In the genomic region with DNA sequence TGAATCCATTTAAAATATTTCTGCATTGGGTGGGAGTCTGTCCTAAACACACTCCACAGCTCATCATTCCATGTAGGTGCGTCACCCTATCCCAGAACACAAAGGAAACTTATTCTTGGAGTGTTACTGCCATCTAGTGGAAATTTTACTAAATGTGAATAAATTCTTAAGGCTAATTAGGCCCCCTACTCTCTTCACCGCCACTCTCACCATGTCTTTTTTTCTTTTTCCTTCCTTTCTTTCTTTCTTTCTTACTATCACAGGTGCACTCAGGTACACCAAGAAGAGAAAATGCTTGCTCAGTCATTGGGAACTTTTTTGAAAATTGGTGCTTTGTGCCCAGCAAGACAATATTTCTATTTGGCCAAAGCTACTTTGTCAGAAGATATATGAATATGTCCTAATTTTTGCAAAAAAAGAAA, we compare ENCODE assay signal across 8 cellular contexts. TPM values are rescaled to one million over a fixed set of nuclear protein-coding genes. Genes with fewer than 3 reads are reported as not detected.
DNase-seq lines count a peak whose midpoint lies in the region; ATAC-seq and TF ChIP-seq lines count a peak whose summit lies in the region.

No MANE protein-coding gene starts in this region.

- H3K9ac ChIP-seq in neuronal stem cell (ENCODE audit: low read depth, low read length, poor library complexity): no peak overlapping the region

- no peaks in the 10 kb centered on the region for H3K9me3 ChIP-seq in neuronal stem cell (replicated peaks in 1 of 2; ENCODE audit: control insufficient read depth in 2 of 2, insufficient read depth in 1 of 2, low read depth in 1 of 2, low read length in 2 of 2)

- H2BK12ac ChIP-seq in neuronal stem cell (ENCODE audit: low read length): no peak overlapping the region

- H3K4me1 ChIP-seq in neuronal stem cell (ENCODE audit: control insufficient read depth in 2 of 2, insufficient read depth in 1 of 2, low read depth in 1 of 2, low read length in 2 of 2): peaks cover 0 to 2% of the 10 kb centered on the region in 2 donors

- H3K27ac Mint-ChIP-seq in T-helper 2 cell treated with Interferon-gamma antibody and Interleukin-4, amounts not matched to agents 5 μg/mL and 100 μg/mL, for 36 hours: no peak overlapping the region

- no peak overlapping the region for H3K14ac ChIP-seq in neuronal stem cell (ENCODE audit: low read length)

- H3K4me3 ChIP-seq in AG10803 (ENCODE audit: low read length): no peak overlapping the region
- H3K4me3 ChIP-seq in foreskin fibroblast (ENCODE audit: low read depth in 1 of 2, low read length in 2 of 2): no peak overlapping the region
- no peak overlapping the region for H3K4me3 ChIP-seq in neuronal stem cell (ENCODE audit: low read length in 2 of 2)

- no peak overlapping the region for H4K91ac ChIP-seq in neuronal stem cell (ENCODE audit: low read depth, low read length, poor library complexity)

- ATAC-seq in GM18517 (IDR thresholded peaks at IDR 0.05; ENCODE audit: unreplicated experiment): peak; percentile 60

- no peak overlapping the region for H2AK5ac ChIP-seq in neuronal stem cell (ENCODE audit: low read depth, low read length)

- H3K4me3 Mint-ChIP-seq in T-helper 2 cell treated with Interferon-gamma antibody and Interleukin-4, amounts not matched to agents 5 μg/mL and 100 μg/mL, for 36 hours: no peak overlapping the region

- H2BK15ac ChIP-seq in neuronal stem cell (ENCODE audit: low read length): no peak overlapping the region

- no peaks in the 10 kb centered on the region for H3K79me1 ChIP-seq in neuronal stem cell (ENCODE audit: low read depth, low read length)

- H3K27me3 ChIP-seq in neuronal stem cell (ENCODE audit: control insufficient read depth in 3 of 3, insufficient read depth in 3 of 3, low read depth in 1 of 3, low read length in 3 of 3): no peaks in the 10 kb centered on the region

- no CpG with 5 or more reads among the region's 2 CpGs for WGBS in neuronal stem cell (ENCODE audit: extremely low coverage in 2 of 2, insufficient read length in 2 of 2, insufficient replicate concordance in 1 of 2), 2 donors

- H2BK120ac ChIP-seq in neuronal stem cell (ENCODE audit: low read depth, low read length): no peak overlapping the region

- peak overlapping the region; percentile 56 for H2AFZ ChIP-seq in neuronal stem cell (ENCODE audit: low read length)

- no peaks in the 10 kb centered on the region for H3K36me3 Mint-ChIP-seq in T-helper 2 cell treated with Interferon-gamma antibody and Interleukin-4, amounts not matched to agents 5 μg/mL and 100 μg/mL, for 36 hours (ENCODE audit: low read depth)

- H3K23ac ChIP-seq in neuronal stem cell (ENCODE audit: low read depth, low read length, poor library complexity): no peak overlapping the region

- no peaks in the 10 kb centered on the region for H3K27me3 Mint-ChIP-seq in T-helper 2 cell treated with Interferon-gamma antibody and Interleukin-4, amounts not matched to agents 5 μg/mL and 100 μg/mL, for 36 hours (ENCODE audit: low read depth)

- no peaks in the 10 kb centered on the region for H3K36me3 ChIP-seq in neuronal stem cell (replicated peaks in 1 of 2; ENCODE audit: control insufficient read depth in 2 of 2, insufficient read depth in 2 of 2, low read length in 2 of 2)

- H3K4me1 Mint-ChIP-seq in T-helper 2 cell treated with Interferon-gamma antibody and Interleukin-4, amounts not matched to agents 5 μg/mL and 100 μg/mL, for 36 hours (ENCODE audit: low read depth): peaks cover 30% of the 10 kb centered on the region

- DNase-seq in AG10803 (ENCODE audit: low read depth) (peak; percentile 79), NCI-H1092 (lab: John Stamatoyannopoulos, UW) (peak; percentile 70), SW480 (ENCODE audit: low spot score) (peak; percentile 63), foreskin fibroblast (peak; percentile 66 to 88), neuronal stem cell (ENCODE audit: low spot score) (peak; percentile 78), ecto neural progenitor cell (ENCODE audit: low spot score) (no peak)
- DNase-seq in T-helper 2 cell treated with Interferon-gamma antibody and Interleukin-4, amounts not matched to agents 5 μg/mL and 100 μg/mL, for 36 hours (ENCODE audit: low spot score): no peak

- H4K8ac ChIP-seq in neuronal stem cell (ENCODE audit: low read depth, low read length): no peak overlapping the region

- H3K9me3 Mint-ChIP-seq in T-helper 2 cell treated with Interferon-gamma antibody and Interleukin-4, amounts not matched to agents 5 μg/mL and 100 μg/mL, for 36 hours: no peaks in the 10 kb centered on the region

- no peak overlapping the region for H3K4ac ChIP-seq in neuronal stem cell (ENCODE audit: low read length)

- no peak overlapping the region for H3K27ac ChIP-seq in neuronal stem cell (replicated peaks; ENCODE audit: low read length)

- H2BK5ac ChIP-seq in neuronal stem cell (ENCODE audit: low read length): no peak overlapping the region

- H3K4me2 ChIP-seq in neuronal stem cell (ENCODE audit: insufficient read depth, low read length, poor library complexity, severe bottlenecking): no peak overlapping the region

- TF ChIP-seq CTCF in AG10803 (conservative IDR thresholded peaks at IDR 0.05; ENCODE audit: low read length) (peak; percentile 51), foreskin fibroblast (IDR thresholded peaks at IDR 0.05; ENCODE audit: low read depth, low read length) (peak; percentile 17)

- H3K18ac ChIP-seq in neuronal stem cell (ENCODE audit: low read length): no peak overlapping the region

RNA-seq across cellular contexts. Expression of gene ATP8B4, which starts 26.4 kb away (rescaled TPM):
- polyA plus RNA-seq in neuronal stem cell (2013, experiment 1 of 2): 0.13 TPM
- 0.17 TPM for polyA plus RNA-seq in neuronal stem cell (2013, experiment 2 of 2)

RNA-seq across cellular contexts. Expression of gene SLC27A2, which starts 36.5 kb away (rescaled TPM):
- 2.2 TPM for polyA plus RNA-seq in neuronal stem cell (2013, experiment 1 of 2)
- 2.0 TPM for polyA plus RNA-seq in neuronal stem cell (2013, experiment 2 of 2)

Comparison
In these comparisons a context has a peak if more than half of its experiments do, and no peak if none do; other contexts are left out.
1. DNase-seq: peak in AG10803 (single experiment), NCI-H1092 (single experiment), SW480 (single experiment), foreskin fibroblast (2 of 2) and neuronal stem cell (single experiment); none in ecto neural progenitor cell (single experiment) and T-helper 2 cell treated with Interferon-gamma antibody and Interleukin-4, amounts not matched to agents 5 μg/mL and 100 μg/mL, for 36 hours (single experiment).